In genomic region chr7:118183586-118184391, GRCh38 we compare ENCODE assay signal across 1 cellular context.
TF ChIP-seq lines count a peak whose summit lies in the region.

TSS of gene LSM8 (plus strand) at chr7:118184164. CDS start at chr7:118184224, 60 bp downstream.

TF ChIP-seq in K562, 482 proteins besides CTCF, POLR2A, EP300 and RAD21 (continued from another document and continues in another):
- TF ChIP-seq ZBTB40 (IDR thresholded peaks at IDR 0.05) (peak; percentile 75), ZBTB40 (CRISPR knock-in tag; IDR thresholded peaks at IDR 0.05) (no peak), NEUROD1 (IDR thresholded peaks at IDR 0.05; ENCODE audit: borderline replicate concordance, low read depth, low read length, partially characterized antibody) (no peak), RB1 (IDR thresholded peaks at IDR 0.05; ENCODE audit: low read depth) (peak; percentile 98), MCM2 (IDR thresholded peaks at IDR 0.05; ENCODE audit: low read depth) (no peak), CREBBP (IDR thresholded peaks at IDR 0.05; ENCODE audit: low read depth, low read length) (no peak), MAFG (tag; conservative IDR thresholded peaks at IDR 0.05) (no peak), PTRF (tag; IDR thresholded peaks at IDR 0.05) (no peak), TARDBP (IDR thresholded peaks at IDR 0.05) (no peak), SMC3 (conservative IDR thresholded peaks at IDR 0.05; ENCODE audit: insufficient read depth, low read depth, low read length) (no peak), ZBTB43 (CRISPR knock-in tag; IDR thresholded peaks at IDR 0.05) (peak; percentile 66; the same call in 1 of the 2 replicates), ZNF384 (IDR thresholded peaks at IDR 0.05; ENCODE audit: low read depth, low read length) (peak; percentile 23; the same call in 1 of the 2 replicates), SREBF2 (CRISPR knock-in tag; IDR thresholded peaks at IDR 0.05) (no peak), ZFPM2 (CRISPR knock-in tag; IDR thresholded peaks at IDR 0.05) (0 out of 2 replicates have a peak, but pooled peaks have one; percentile 79), CHD1 (IDR thresholded peaks at IDR 0.05; ENCODE audit: low read length) (no peak), ZC3H11A (IDR thresholded peaks at IDR 0.05; ENCODE audit: low read depth, low read length) (peak; percentile 42; the same call in 1 of the 2 replicates), ZNF561 (CRISPR knock-in tag; conservative IDR thresholded peaks at IDR 0.05) (0 out of 2 replicates have a peak, but pooled peaks have one; percentile 25), ZNF165 (CRISPR knock-in tag; IDR thresholded peaks at IDR 0.05; ENCODE audit: borderline replicate concordance) (no peak), ILF3 (IDR thresholded peaks at IDR 0.05; ENCODE audit: borderline replicate concordance) (0 out of 2 replicates have a peak, but pooled peaks have one; percentile 62), COPS2 (conservative IDR thresholded peaks at IDR 0.05) (no peak), PHB (CRISPR knock-in tag; IDR thresholded peaks at IDR 0.05) (0 out of 2 replicates have a peak, but pooled peaks have one; percentile 60)
- TF ChIP-seq, protein P1, sequence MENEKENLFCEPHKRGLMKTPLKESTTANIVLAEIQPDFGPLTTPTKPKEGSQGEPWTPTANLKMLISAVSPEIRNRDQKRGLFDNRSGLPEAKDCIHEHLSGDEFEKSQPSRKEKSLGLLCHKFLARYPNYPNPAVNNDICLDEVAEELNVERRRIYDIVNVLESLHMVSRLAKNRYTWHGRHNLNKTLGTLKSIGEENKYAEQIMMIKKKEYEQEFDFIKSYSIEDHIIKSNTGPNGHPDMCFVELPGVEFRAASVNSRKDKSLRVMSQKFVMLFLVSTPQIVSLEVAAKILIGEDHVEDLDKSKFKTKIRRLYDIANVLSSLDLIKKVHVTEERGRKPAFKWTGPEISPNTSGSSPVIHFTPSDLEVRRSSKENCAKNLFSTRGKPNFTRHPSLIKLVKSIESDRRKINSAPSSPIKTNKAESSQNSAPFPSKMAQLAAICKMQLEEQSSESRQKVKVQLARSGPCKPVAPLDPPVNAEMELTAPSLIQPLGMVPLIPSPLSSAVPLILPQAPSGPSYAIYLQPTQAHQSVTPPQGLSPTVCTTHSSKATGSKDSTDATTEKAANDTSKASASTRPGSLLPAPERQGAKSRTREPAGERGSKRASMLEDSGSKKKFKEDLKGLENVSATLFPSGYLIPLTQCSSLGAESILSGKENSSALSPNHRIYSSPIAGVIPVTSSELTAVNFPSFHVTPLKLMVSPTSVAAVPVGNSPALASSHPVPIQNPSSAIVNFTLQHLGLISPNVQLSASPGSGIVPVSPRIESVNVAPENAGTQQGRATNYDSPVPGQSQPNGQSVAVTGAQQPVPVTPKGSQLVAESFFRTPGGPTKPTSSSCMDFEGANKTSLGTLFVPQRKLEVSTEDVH (IDR thresholded peaks at IDR 0.05; ENCODE audit: low read depth, partially characterized antibody), result no peak
- TF ChIP-seq, protein P2, sequence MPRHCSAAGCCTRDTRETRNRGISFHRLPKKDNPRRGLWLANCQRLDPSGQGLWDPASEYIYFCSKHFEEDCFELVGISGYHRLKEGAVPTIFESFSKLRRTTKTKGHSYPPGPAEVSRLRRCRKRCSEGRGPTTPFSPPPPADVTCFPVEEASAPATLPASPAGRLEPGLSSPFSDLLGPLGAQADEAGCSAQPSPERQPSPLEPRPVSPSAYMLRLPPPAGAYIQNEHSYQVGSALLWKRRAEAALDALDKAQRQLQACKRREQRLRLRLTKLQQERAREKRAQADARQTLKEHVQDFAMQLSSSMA (CRISPR knock-in tag; IDR thresholded peaks at IDR 0.05), result 0 out of 2 replicates have a peak, but pooled peaks have one; percentile 46
- TF ChIP-seq, protein P3, sequence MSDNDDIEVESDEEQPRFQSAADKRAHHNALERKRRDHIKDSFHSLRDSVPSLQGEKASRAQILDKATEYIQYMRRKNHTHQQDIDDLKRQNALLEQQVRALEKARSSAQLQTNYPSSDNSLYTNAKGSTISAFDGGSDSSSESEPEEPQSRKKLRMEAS (CRISPR knock-in tag; IDR thresholded peaks at IDR 0.05), result peak; percentile 71
- TF ChIP-seq, protein P4, sequence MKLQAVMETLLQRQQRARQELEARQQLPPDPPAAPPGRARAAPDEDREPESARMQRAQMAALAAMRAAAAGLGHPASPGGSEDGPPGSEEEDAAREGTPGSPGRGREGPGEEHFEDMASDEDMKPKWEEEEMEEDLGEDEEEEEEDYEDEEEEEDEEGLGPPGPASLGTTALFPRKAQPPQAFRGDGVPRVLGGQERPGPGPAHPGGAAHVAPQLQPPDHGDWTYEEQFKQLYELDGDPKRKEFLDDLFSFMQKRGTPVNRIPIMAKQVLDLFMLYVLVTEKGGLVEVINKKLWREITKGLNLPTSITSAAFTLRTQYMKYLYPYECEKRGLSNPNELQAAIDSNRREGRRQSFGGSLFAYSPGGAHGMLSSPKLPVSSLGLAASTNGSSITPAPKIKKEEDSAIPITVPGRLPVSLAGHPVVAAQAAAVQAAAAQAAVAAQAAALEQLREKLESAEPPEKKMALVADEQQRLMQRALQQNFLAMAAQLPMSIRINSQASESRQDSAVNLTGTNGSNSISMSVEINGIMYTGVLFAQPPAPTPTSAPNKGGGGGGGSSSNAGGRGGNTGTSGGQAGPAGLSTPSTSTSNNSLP (IDR thresholded peaks at IDR 0.05; ENCODE audit: borderline replicate concordance, low read depth, low read length), result 0 out of 2 replicates have a peak, but pooled peaks have one; percentile 2
- TF ChIP-seq, protein P5, sequence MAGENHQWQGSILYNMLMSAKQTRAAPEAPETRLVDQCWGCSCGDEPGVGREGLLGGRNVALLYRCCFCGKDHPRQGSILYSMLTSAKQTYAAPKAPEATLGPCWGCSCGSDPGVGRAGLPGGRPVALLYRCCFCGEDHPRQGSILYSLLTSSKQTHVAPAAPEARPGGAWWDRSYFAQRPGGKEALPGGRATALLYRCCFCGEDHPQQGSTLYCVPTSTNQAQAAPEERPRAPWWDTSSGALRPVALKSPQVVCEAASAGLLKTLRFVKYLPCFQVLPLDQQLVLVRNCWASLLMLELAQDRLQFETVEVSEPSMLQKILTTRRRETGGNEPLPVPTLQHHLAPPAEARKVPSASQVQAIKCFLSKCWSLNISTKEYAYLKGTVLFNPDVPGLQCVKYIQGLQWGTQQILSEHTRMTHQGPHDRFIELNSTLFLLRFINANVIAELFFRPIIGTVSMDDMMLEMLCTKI (IDR thresholded peaks at IDR 0.05; ENCODE audit: partially characterized antibody), result no peak
- TF ChIP-seq, protein P6, sequence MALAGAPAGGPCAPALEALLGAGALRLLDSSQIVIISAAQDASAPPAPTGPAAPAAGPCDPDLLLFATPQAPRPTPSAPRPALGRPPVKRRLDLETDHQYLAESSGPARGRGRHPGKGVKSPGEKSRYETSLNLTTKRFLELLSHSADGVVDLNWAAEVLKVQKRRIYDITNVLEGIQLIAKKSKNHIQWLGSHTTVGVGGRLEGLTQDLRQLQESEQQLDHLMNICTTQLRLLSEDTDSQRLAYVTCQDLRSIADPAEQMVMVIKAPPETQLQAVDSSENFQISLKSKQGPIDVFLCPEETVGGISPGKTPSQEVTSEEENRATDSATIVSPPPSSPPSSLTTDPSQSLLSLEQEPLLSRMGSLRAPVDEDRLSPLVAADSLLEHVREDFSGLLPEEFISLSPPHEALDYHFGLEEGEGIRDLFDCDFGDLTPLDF (CRISPR knock-in tag; IDR thresholded peaks at IDR 0.05), result peak; percentile 90
- TF ChIP-seq, protein P7, sequence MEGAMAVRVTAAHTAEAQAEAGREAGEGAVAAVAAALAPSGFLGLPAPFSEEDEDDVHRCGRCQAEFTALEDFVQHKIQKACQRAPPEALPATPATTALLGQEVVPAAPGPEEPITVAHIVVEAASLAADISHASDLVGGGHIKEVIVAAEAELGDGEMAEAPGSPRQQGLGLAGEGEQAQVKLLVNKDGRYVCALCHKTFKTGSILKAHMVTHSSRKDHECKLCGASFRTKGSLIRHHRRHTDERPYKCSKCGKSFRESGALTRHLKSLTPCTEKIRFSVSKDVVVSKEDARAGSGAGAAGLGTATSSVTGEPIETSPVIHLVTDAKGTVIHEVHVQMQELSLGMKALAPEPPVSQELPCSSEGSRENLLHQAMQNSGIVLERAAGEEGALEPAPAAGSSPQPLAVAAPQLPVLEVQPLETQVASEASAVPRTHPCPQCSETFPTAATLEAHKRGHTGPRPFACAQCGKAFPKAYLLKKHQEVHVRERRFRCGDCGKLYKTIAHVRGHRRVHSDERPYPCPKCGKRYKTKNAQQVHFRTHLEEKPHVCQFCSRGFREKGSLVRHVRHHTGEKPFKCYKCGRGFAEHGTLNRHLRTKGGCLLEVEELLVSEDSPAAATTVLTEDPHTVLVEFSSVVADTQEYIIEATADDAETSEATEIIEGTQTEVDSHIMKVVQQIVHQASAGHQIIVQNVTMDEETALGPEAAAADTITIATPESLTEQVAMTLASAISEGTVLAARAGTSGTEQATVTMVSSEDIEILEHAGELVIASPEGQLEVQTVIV (CRISPR knock-in tag; IDR thresholded peaks at IDR 0.05; ENCODE audit: borderline replicate concordance), result no peak
- TF ChIP-seq, protein P8, sequence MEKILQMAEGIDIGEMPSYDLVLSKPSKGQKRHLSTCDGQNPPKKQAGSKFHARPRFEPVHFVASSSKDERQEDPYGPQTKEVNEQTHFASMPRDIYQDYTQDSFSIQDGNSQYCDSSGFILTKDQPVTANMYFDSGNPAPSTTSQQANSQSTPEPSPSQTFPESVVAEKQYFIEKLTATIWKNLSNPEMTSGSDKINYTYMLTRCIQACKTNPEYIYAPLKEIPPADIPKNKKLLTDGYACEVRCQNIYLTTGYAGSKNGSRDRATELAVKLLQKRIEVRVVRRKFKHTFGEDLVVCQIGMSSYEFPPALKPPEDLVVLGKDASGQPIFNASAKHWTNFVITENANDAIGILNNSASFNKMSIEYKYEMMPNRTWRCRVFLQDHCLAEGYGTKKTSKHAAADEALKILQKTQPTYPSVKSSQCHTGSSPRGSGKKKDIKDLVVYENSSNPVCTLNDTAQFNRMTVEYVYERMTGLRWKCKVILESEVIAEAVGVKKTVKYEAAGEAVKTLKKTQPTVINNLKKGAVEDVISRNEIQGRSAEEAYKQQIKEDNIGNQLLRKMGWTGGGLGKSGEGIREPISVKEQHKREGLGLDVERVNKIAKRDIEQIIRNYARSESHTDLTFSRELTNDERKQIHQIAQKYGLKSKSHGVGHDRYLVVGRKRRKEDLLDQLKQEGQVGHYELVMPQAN (IDR thresholded peaks at IDR 0.05; ENCODE audit: borderline replicate concordance), result peak; percentile 66
